21 cellular contexts compared by ENCODE assay signal in genomic region chrX:153631346-153631745, GRCh38. TPM values are rescaled to one million over a fixed set of nuclear protein-coding genes. Genes with fewer than 3 reads are reported as not detected.
DNase-seq lines count a peak whose midpoint lies in the region; FAIRE-seq and TF ChIP-seq lines count a peak whose summit lies in the region.
"Had no signal": no experiment of that assay in that cellular context is flagged by ENCODE, and none has a peak within 500 bp of the region (broad histone marks: within the 10 kb centered on the region; RNA-seq: fewer than 3 reads in every experiment).

No MANE protein-coding gene starts in this region.

- H3K79me2 ChIP-seq in H1 (ENCODE audit: control insufficient read depth in 1 of 2, insufficient read depth in 2 of 2, low read length in 2 of 2) (no peaks in the 10 kb centered on the region), osteoblast (ENCODE audit: insufficient read depth, low read length) (no peaks in the 10 kb centered on the region)

- no peak for TF ChIP-seq POLR2A in H1 (IDR thresholded peaks at IDR 0.05; ENCODE audit: control extremely low read depth in 1 of 2, low read depth in 2 of 2, low read length in 2 of 2)

- H2AK5ac ChIP-seq in H1 (ENCODE audit: low read depth, low read length): no peak overlapping the region

- H4K20me1 ChIP-seq in H1 (replicated peaks in 1 of 2; ENCODE audit: control insufficient read depth in 1 of 2, insufficient read depth in 2 of 2, low read length in 2 of 2): no peaks in the 10 kb centered on the region
- H4K20me1 ChIP-seq in osteoblast (ENCODE audit: insufficient read depth, low read length): no peaks in the 10 kb centered on the region

- H3K4me1 ChIP-seq in HEK293 (ENCODE audit: control insufficient read depth, insufficient read depth, low read length) (no peaks in the 10 kb centered on the region), H1 (replicated peaks in 1 of 4; ENCODE audit: control insufficient read depth in 3 of 4, insufficient read depth in 4 of 4, low read length in 3 of 4) (peaks cover 0 to 3% (median 0%) of the 10 kb centered on the region in 4 experiments; a peak in 1 of 7 replicates), osteoblast (ENCODE audit: insufficient read depth, low read length) (no peaks in the 10 kb centered on the region)
- H3K4me1 ChIP-seq: A549, BE2C, Caco-2 had no signal

- no peaks in the 10 kb centered on the region for H3K79me1 ChIP-seq in H1 (ENCODE audit: low read depth, low read length)

- TF ChIP-seq RAD21 in H1 (IDR thresholded peaks at IDR 0.05 in 1 of 2, conservative IDR thresholded peaks at IDR 0.05 in 1 of 2; ENCODE audit: low read depth in 2 of 2, low read length in 2 of 2): no peak

- 91% methylated on average over 2 of the region's 2 CpGs; no CpG with 5 or more reads in 1 of the 2 experiments for WGBS in H1 (ENCODE audit: extremely low coverage in 1 of 2, insufficient coverage in 1 of 2, insufficient read length in 1 of 2, insufficient replicate concordance in 2 of 2, low coverage in 1 of 2, low lambda C conversion rate in 2 of 2, missing lambda C conversion rate in 1 of 2), 2 experiments

- H2AFZ ChIP-seq in H1 (ENCODE audit: low read length): no peak overlapping the region
- no peak overlapping the region for H2AFZ ChIP-seq in osteoblast (ENCODE audit: low read length)
- H2AFZ ChIP-seq: GM23248 had no signal

- H3K9me3 ChIP-seq in HEK293 (ENCODE audit: control insufficient read depth, insufficient read depth, low read depth, low read length) (no peaks in the 10 kb centered on the region), H1 (ENCODE audit: insufficient read depth in 2 of 2, low read depth in 1 of 2, low read length in 1 of 2) (no peaks in the 10 kb centered on the region), osteoblast (ENCODE audit: low read depth, low read length) (peaks cover 7% of the 10 kb centered on the region)
- H3K9me3 ChIP-seq: A549, BE2C, Caco-2 had no signal

- no peak overlapping the region for H2BK5ac ChIP-seq in H1 (ENCODE audit: low read depth, low read length)

- H3K27me3 ChIP-seq in H1 (replicated peaks in 1 of 4; ENCODE audit: control insufficient read depth in 3 of 4, extremely low read depth in 1 of 4, insufficient read depth in 3 of 4, low read length in 3 of 4) (no peaks in the 10 kb centered on the region), osteoblast (ENCODE audit: insufficient read depth, low read length) (peaks cover 4% of the 10 kb centered on the region)
- H3K27me3 ChIP-seq: BE2C had no signal

- H4K8ac ChIP-seq in H1 (ENCODE audit: extremely low read depth, insufficient read depth, low read length): no peak overlapping the region

- DNase-seq in H1 (ENCODE audit: low read depth in 1 of 2, low spot score in 2 of 2): no peak
- DNase-seq in osteoblast (ENCODE audit: insufficient read length, low spot score, missing footprints): peak; percentile 86
- DNase-seq in GM19239 (ENCODE audit: insufficient read length, low spot score): no peak
- DNase-seq in CD1c-positive myeloid dendritic cell (ENCODE audit: extremely low spot score): no peak
- DNase-seq: 8988T; ACHN; AML-193; BE2C; Caco-2; CD4-positive, alpha-beta memory T cell; DMS153; DND-41; GM23248; H9; HFFc6 had no signal

- H2BK20ac ChIP-seq in H1 (ENCODE audit: low read length): no peak overlapping the region

- H3K23ac ChIP-seq in H1 (ENCODE audit: insufficient read length): no peak overlapping the region

- no peak overlapping the region for H4K91ac ChIP-seq in H1 (replicated peaks; ENCODE audit: insufficient read length, low read length)

- no peak overlapping the region for H3K56ac ChIP-seq in H1 (replicated peaks; ENCODE audit: insufficient read length, low read depth, low read length)

- POLR2A ChIA-PET in HEK293 (lab: Yijun Ruan, JAX) (interaction anchor here (0.9 kb wide), 1 partner anchor 78 kb away, joined by 3 read pairs; no protein-coding TSS in a partner anchor), H1 (lab: Charles Lee; ENCODE audit: partially characterized antibody) (no interaction called here)

- no peak overlapping the region for H2BK15ac ChIP-seq in H1 (ENCODE audit: low read length)

- H2BK120ac ChIP-seq in H1 (replicated peaks; ENCODE audit: low read depth, low read length): no peak overlapping the region

- CTCF ChIA-PET in HEK293 (lab: Yijun Ruan, JAX) (interaction anchor here (0.7 to 2.9 kb wide), 9 partner anchors 10 to 264 kb away, joined by 3 to 11 read pairs (median 3); no protein-coding TSS in a partner anchor), H1 (lab: Charles Lee; ENCODE audit: partially characterized antibody) (interaction anchor here (0.8 to 4.5 kb wide), 11 partner anchors 9 to 91 kb away, joined by 3 to 30 read pairs (median 5); partner anchors contain the start of gene DUSP9)

- no peak for TF ChIP-seq EP300 in H1 (IDR thresholded peaks at IDR 0.05; ENCODE audit: borderline replicate concordance in 1 of 2, low read depth in 2 of 2, low read length in 2 of 2)

- H3K14ac ChIP-seq in H1 (ENCODE audit: insufficient read length): no peak overlapping the region

- no peak for TF ChIP-seq CTCF in HEK293 (tag by site-specific recombination; IDR thresholded peaks at IDR 0.05)
- no peak for TF ChIP-seq CTCF in H1 (IDR thresholded peaks at IDR 0.05; ENCODE audit: control extremely low read depth in 1 of 3, insufficient read depth in 1 of 3, low read depth in 1 of 3, low read length in 3 of 3)
- TF ChIP-seq CTCF in osteoblast (IDR thresholded peaks at IDR 0.05; ENCODE audit: extremely low read depth, low read depth, low read length): no peak

- no peak overlapping the region for H4K5ac ChIP-seq in H1 (ENCODE audit: insufficient read length, low read depth, low read length)

- no peak overlapping the region for H2BK12ac ChIP-seq in H1 (ENCODE audit: low read depth, low read length)

- H3K27ac ChIP-seq in HEK293 (ENCODE audit: extremely low read depth, low read depth, low read length): no peak overlapping the region
- no peak overlapping the region for H3K27ac ChIP-seq in H1 (ENCODE audit: low read depth, low read length)
- H3K27ac ChIP-seq in osteoblast (ENCODE audit: low read depth, low read length): no peak overlapping the region
- H3K27ac ChIP-seq: A549; BLaER1 treated with 17β-estradiol and CSF1 and Interleukin-3, amounts not matched to agents 10 nM and 100 nM; GM23248 had no signal

- H3K4me3 ChIP-seq in HEK293 (ENCODE audit: low read depth, low read length) (no peak overlapping the region), H1 (ENCODE audit: extremely low read depth in 1 of 4, insufficient read depth in 2 of 4, low read depth in 3 of 4, low read length in 4 of 4) (no peak overlapping the region), osteoblast (ENCODE audit: insufficient read depth, low read length) (no peak overlapping the region)
- H3K4me3 ChIP-seq: A549; BLaER1 treated with 17β-estradiol and CSF1 and Interleukin-3, amounts not matched to agents 10 nM and 100 nM; GM23248 had no signal

- no peak overlapping the region for H3K18ac ChIP-seq in H1 (ENCODE audit: extremely low read depth, low read length)

- peak; percentile 45 for FAIRE-seq in H1 (lab: Jason Lieb, UNC)
- no peak for FAIRE-seq in GM19239 (lab: Jason Lieb, UNC)
- FAIRE-seq: A549, G401.6, GM12892 had no signal

- no peaks in the 10 kb centered on the region for H3K23me2 ChIP-seq in H1 (ENCODE audit: low read depth, low read length)

- H3K4me2 ChIP-seq in H1 (ENCODE audit: insufficient read depth in 1 of 2, low read depth in 2 of 2, low read length in 2 of 2) (no peak overlapping the region), osteoblast (ENCODE audit: insufficient read depth, low read length) (no peak overlapping the region)
- H3K4me2 ChIP-seq: A549; BLaER1 treated with 17β-estradiol and CSF1 and Interleukin-3, amounts not matched to agents 10 nM and 100 nM had no signal

- no peak overlapping the region for H3K9ac ChIP-seq in H1 (replicated peaks in 1 of 4; ENCODE audit: extremely low read depth in 1 of 4, low read depth in 3 of 4, low read length in 3 of 4)
- H3K9ac ChIP-seq: BLaER1 treated with 17β-estradiol and CSF1 and Interleukin-3, amounts not matched to agents 10 nM and 100 nM; GM23248 had no signal

- no peak overlapping the region for H3K4ac ChIP-seq in H1 (replicated peaks; ENCODE audit: insufficient read length, low read depth, low read length)

- H3K36me3 ChIP-seq in HEK293 (ENCODE audit: control insufficient read depth in 2 of 2, insufficient read depth in 1 of 2, low read length in 2 of 2) (no peaks in the 10 kb centered on the region), H1 (ENCODE audit: control insufficient read depth in 2 of 4, insufficient read depth in 4 of 4, low read length in 3 of 4) (no peaks in the 10 kb centered on the region), osteoblast (ENCODE audit: insufficient read depth, low read length) (no peaks in the 10 kb centered on the region)
- H3K36me3 ChIP-seq: BE2C; BLaER1 treated with 17β-estradiol and CSF1 and Interleukin-3, amounts not matched to agents 10 nM and 100 nM had no signal

RNA-seq across cellular contexts. Expression of gene DUSP9, which starts 15.7 kb away (rescaled TPM):
- 0.63 and 1.1 TPM in 2 replicates for total RNA-seq in H1 (2021; fragmentation: NEBNext Ultra II Directional; extraction: Animal tissue kit (Norgen Biotek cat#: 25700))
- polyA plus RNA-seq in H1 (2011; rRNA removed): 0.80 and 1.2 TPM in 2 replicates
- 0.98 TPM for polyA plus RNA-seq in H1 (2011; cell fraction: cytosol; rRNA removed)
- 1.5 TPM for polyA plus RNA-seq in H1 (2011; cell fraction: nucleus; rRNA removed)
- 0.35 to 0.94 TPM (median 0.85 TPM) in 4 replicates for polyA plus RNA-seq in H1 (2012, experiment 1 of 2)
- polyA plus RNA-seq in H1 (2012, experiment 2 of 2): 0.56 TPM
- polyA plus RNA-seq in H1 (2013, experiment 1 of 2): 1.1 TPM
- 1.1 TPM for polyA plus RNA-seq in H1 (2013, experiment 2 of 2)
- 0.69 and 0.73 TPM in 2 replicates for polyA minus RNA-seq in H1 (2011; rRNA and poly(A)+ RNA removed)
- 0.95 TPM for polyA minus RNA-seq in H1 (2011; cell fraction: cytosol; rRNA and poly(A)+ RNA removed)
- 0.80 TPM for polyA minus RNA-seq in H1 (2011; cell fraction: nucleus; rRNA and poly(A)+ RNA removed)
- total RNA-seq in osteoblast: under 0.01 TPM in 2 replicates
- total RNA-seq: CD4-positive, alpha-beta memory T cell; GM23248; HFFc6 had no signal
- polyA plus RNA-seq: CD14-positive monocyte; CD4-positive, alpha-beta memory T cell; GM23248 had no signal

RNA-seq across cellular contexts. Expression of gene CCNQ, which starts 32.4 kb away (rescaled TPM):
- 15.8 and 16.6 TPM in 2 replicates for total RNA-seq in H1 (2021; fragmentation: NEBNext Ultra II Directional; extraction: Animal tissue kit (Norgen Biotek cat#: 25700))
- polyA plus RNA-seq in H1 (2011; rRNA removed): 32.1 and 34.9 TPM in 2 replicates
- 24.8 TPM for polyA plus RNA-seq in H1 (2011; cell fraction: cytosol; rRNA removed)
- 29.3 TPM for polyA plus RNA-seq in H1 (2011; cell fraction: nucleus; rRNA removed)
- polyA plus RNA-seq in H1 (2012, experiment 1 of 2): 15.3 to 19.7 TPM (median 16.7 TPM) in 4 replicates
- polyA plus RNA-seq in H1 (2012, experiment 2 of 2): 24.7 TPM
- polyA plus RNA-seq in H1 (2013, experiment 1 of 2): 14.3 TPM
- 15.1 TPM for polyA plus RNA-seq in H1 (2013, experiment 2 of 2)
- 12.1 and 15.2 TPM in 2 replicates for polyA minus RNA-seq in H1 (2011; rRNA and poly(A)+ RNA removed)
- 11.1 TPM for polyA minus RNA-seq in H1 (2011; cell fraction: cytosol; rRNA and poly(A)+ RNA removed)
- polyA minus RNA-seq in H1 (2011; cell fraction: nucleus; rRNA and poly(A)+ RNA removed): 9.1 TPM
- total RNA-seq in osteoblast: 29.3 and 33.0 TPM in 2 replicates

RNA-seq across cellular contexts. Expression of gene PNCK, which starts 42.3 kb away (rescaled TPM):
- total RNA-seq in H1 (2021; fragmentation: NEBNext Ultra II Directional; extraction: Animal tissue kit (Norgen Biotek cat#: 25700)): 4.3 and 6.2 TPM in 2 replicates
- 6.3 and 13.9 TPM in 2 replicates for polyA plus RNA-seq in H1 (2011; rRNA removed)
- 12.3 TPM for polyA plus RNA-seq in H1 (2011; cell fraction: cytosol; rRNA removed)
- 54.8 TPM for polyA plus RNA-seq in H1 (2011; cell fraction: nucleus; rRNA removed)
- polyA plus RNA-seq in H1 (2012, experiment 1 of 2): 3.0 to 5.7 TPM (median 5.2 TPM) in 4 replicates
- polyA plus RNA-seq in H1 (2012, experiment 2 of 2): 3.0 TPM
- 2.3 TPM for polyA plus RNA-seq in H1 (2013, experiment 1 of 2)
- polyA plus RNA-seq in H1 (2013, experiment 2 of 2): 1.7 TPM
- 4.0 and 5.4 TPM in 2 replicates for polyA minus RNA-seq in H1 (2011; rRNA and poly(A)+ RNA removed)
- polyA minus RNA-seq in H1 (2011; cell fraction: cytosol; rRNA and poly(A)+ RNA removed): 9.1 TPM
- 10.0 TPM for polyA minus RNA-seq in H1 (2011; cell fraction: nucleus; rRNA and poly(A)+ RNA removed)
- 0.29 and 0.36 TPM in 2 replicates for total RNA-seq in osteoblast
- total RNA-seq: Caco-2; CD4-positive, alpha-beta memory T cell; GM23248 had no signal
- polyA plus RNA-seq: CD14-positive monocyte; CD4-positive, alpha-beta memory T cell; GM23248 had no signal

RNA-seq across cellular contexts. Expression of gene SLC6A8, which starts 56.4 kb away (rescaled TPM):
- total RNA-seq in H1 (2021; fragmentation: NEBNext Ultra II Directional; extraction: Animal tissue kit (Norgen Biotek cat#: 25700)): 94.7 and 98.5 TPM in 2 replicates
- polyA plus RNA-seq in H1 (2011; rRNA removed): 87.7 and 132 TPM in 2 replicates
- 71.7 TPM for polyA plus RNA-seq in H1 (2011; cell fraction: cytosol; rRNA removed)
- 267 TPM for polyA plus RNA-seq in H1 (2011; cell fraction: nucleus; rRNA removed)
- 96.7 to 155 TPM (median 133 TPM) in 4 replicates for polyA plus RNA-seq in H1 (2012, experiment 1 of 2)
- 109 TPM for polyA plus RNA-seq in H1 (2012, experiment 2 of 2)
- 57.5 TPM for polyA plus RNA-seq in H1 (2013, experiment 1 of 2)
- 58.8 TPM for polyA plus RNA-seq in H1 (2013, experiment 2 of 2)
- polyA minus RNA-seq in H1 (2011; rRNA and poly(A)+ RNA removed): 66.1 and 98.8 TPM in 2 replicates
- 84.7 TPM for polyA minus RNA-seq in H1 (2011; cell fraction: cytosol; rRNA and poly(A)+ RNA removed)
- 67.3 TPM for polyA minus RNA-seq in H1 (2011; cell fraction: nucleus; rRNA and poly(A)+ RNA removed)
- total RNA-seq in osteoblast: 15.3 and 19.5 TPM in 2 replicates
